ENCODE assay signal across 22 cellular contexts in genomic region chr16:67930191-67930590, GRCh38. TPM values are rescaled to one million over a fixed set of nuclear protein-coding genes. Genes with fewer than 3 reads are reported as not detected.
DNase-seq lines count a peak whose midpoint lies in the region; ATAC-seq, FAIRE-seq and TF ChIP-seq lines count a peak whose summit lies in the region.
"Had no signal": no experiment of that assay in that cellular context is flagged by ENCODE, and none has a peak within 500 bp of the region (broad histone marks: within the 10 kb centered on the region; RNA-seq: fewer than 3 reads in every experiment).

No MANE protein-coding gene starts in this region.

- no peak overlapping the region for H2BK15ac ChIP-seq in neuronal stem cell (ENCODE audit: low read length)

- TF ChIP-seq EP300 in HepG2 (IDR thresholded peaks at IDR 0.05; ENCODE audit: low read depth in 2 of 2, low read length in 2 of 2) = no peak
- TF ChIP-seq EP300 in HepG2 (CRISPR knock-in tag; IDR thresholded peaks at IDR 0.05; ENCODE audit: borderline replicate concordance) = no peak

- H3K9me3 ChIP-seq in HepG2 (ENCODE audit: low read length) (no peaks in the 10 kb centered on the region), right lobe of liver (no peaks in the 10 kb centered on the region), neuronal stem cell (replicated peaks in 1 of 2; ENCODE audit: control insufficient read depth in 2 of 2, insufficient read depth in 1 of 2, low read depth in 1 of 2, low read length in 2 of 2) (peaks cover 0 to 2% of the 10 kb centered on the region in 2 donors)

- H3K4ac ChIP-seq in neuronal stem cell (ENCODE audit: low read length) = no peak overlapping the region

- no peak overlapping the region for H2BK5ac ChIP-seq in neuronal stem cell (ENCODE audit: low read length)

- H3K18ac ChIP-seq in neuronal stem cell (ENCODE audit: low read length) = no peak overlapping the region

- TF ChIP-seq CTCF in HepG2 (CRISPR knock-in tag; IDR thresholded peaks at IDR 0.05) (no peak), right lobe of liver (IDR thresholded peaks at IDR 0.05) (no peak)

- H3K36me3 Mint-ChIP-seq in activated CD4-positive, alpha-beta T cell treated with anti-CD3 and anti-CD28 coated beads for 36 hours (ENCODE audit: low read depth) = peaks cover 30% of the 10 kb centered on the region
- peaks cover 18 to 57% of the 10 kb centered on the region in 2 donors for H3K36me3 Mint-ChIP-seq in stimulated activated naive B cell treated with anti-CD40 and anti-IgM and Interleukin-4, amounts not matched to agents 10 μg/mL and 1 μg/mL and 100 μg/mL, for 72 hours

- no peak overlapping the region for H2BK120ac ChIP-seq in neuronal stem cell (ENCODE audit: low read depth, low read length)

- no peaks in the 10 kb centered on the region for H3K27me3 Mint-ChIP-seq in activated CD4-positive, alpha-beta T cell treated with anti-CD3 and anti-CD28 coated beads for 36 hours
- no peaks in the 10 kb centered on the region for H3K27me3 Mint-ChIP-seq in stimulated activated naive B cell treated with anti-CD40 and anti-IgM and Interleukin-4, amounts not matched to agents 10 μg/mL and 1 μg/mL and 100 μg/mL, for 72 hours

- TF ChIP-seq POLR2A in HepG2 (IDR thresholded peaks at IDR 0.05; ENCODE audit: insufficient read depth in 1 of 2, low read depth in 2 of 2, low read length in 2 of 2) (peak in 1 of 2 experiments; percentile 36; a peak in 1 of 4 replicates), right lobe of liver (IDR thresholded peaks at IDR 0.05) (no peak)

- H3K27ac Mint-ChIP-seq in activated CD4-positive, alpha-beta T cell treated with anti-CD3 and anti-CD28 coated beads for 36 hours = no peak overlapping the region
- peak overlapping the region; percentile 69 for H3K27ac Mint-ChIP-seq in stimulated activated naive B cell treated with anti-CD40 and anti-IgM and Interleukin-4, amounts not matched to agents 10 μg/mL and 1 μg/mL and 100 μg/mL, for 72 hours
- H3K27ac Mint-ChIP-seq: CD8-positive, alpha-beta T cell; HFFc6 had no signal

- no peak overlapping the region for H3K14ac ChIP-seq in neuronal stem cell (ENCODE audit: low read length)

- H4K91ac ChIP-seq in neuronal stem cell (ENCODE audit: low read depth, low read length, poor library complexity) = no peak overlapping the region

- peak; percentile 6 for DNase-seq in activated CD4-positive, alpha-beta T cell treated with anti-CD3 and anti-CD28 coated beads for 36 hours
- no peak for DNase-seq in activated CD4-positive, alpha-beta T cell treated with anti-CD3 and anti-CD28 coated beads, Interleukin-2, amount 50 U/mL, for 4 hours
- DNase-seq in HepG2 (ENCODE audit: low spot score) (no peak), right lobe of liver (no peak), neuronal stem cell (ENCODE audit: low spot score) (no peak), NCI-H69 (lab: John Stamatoyannopoulos, UW) (no peak)
- DNase-seq in stimulated activated naive B cell treated with anti-CD40 and anti-IgM and Interleukin-4, amounts not matched to agents 10 μg/mL and 1 μg/mL and 100 μg/mL, for 72 hours = no peak
- DNase-seq: AML-193, C1 segment of cervical spinal cord, COR-L47, DMS153, DND-41, GDM1, HCEC 1CT, HFFc6 had no signal

- no peak overlapping the region for H2AK5ac ChIP-seq in neuronal stem cell (ENCODE audit: low read depth, low read length)

- no peak overlapping the region for H4K8ac ChIP-seq in neuronal stem cell (ENCODE audit: low read depth, low read length)

- peaks cover 4% of the 10 kb centered on the region for H3K79me2 ChIP-seq in HepG2 (ENCODE audit: insufficient read depth, low read length)

- WGBS in HepG2 (ENCODE audit: low lambda C conversion rate) = 93% methylated on average over 11 of the region's 14 CpGs
- WGBS in right lobe of liver (ENCODE audit: insufficient coverage, low coverage, low lambda C conversion rate, missing lambda C conversion rate) = 87% methylated on average over 9 of the region's 14 CpGs
- WGBS in neuronal stem cell (ENCODE audit: extremely low coverage in 2 of 2, insufficient read length in 2 of 2, insufficient replicate concordance in 1 of 2), 2 donors = no CpG with 5 or more reads among the region's 14 CpGs

- H4K20me1 ChIP-seq in HepG2 (ENCODE audit: insufficient read depth, low read length) = no peaks in the 10 kb centered on the region; the same call in 1 of the 2 replicates

- intact Hi-C loops in activated CD4-positive, alpha-beta T cell treated with anti-CD3 and anti-CD28 coated beads for 36 hours (cut with DNase I, micrococcal nuclease) = no loop called here
- intact Hi-C loops in HepG2 (cut with micrococcal nuclease; ENCODE audit: unreplicated experiment) = no loop called here
- intact Hi-C loops in right lobe of liver (cut with DNase I) = no loop called here

- H3K36me3 ChIP-seq in HepG2 (replicated peaks in 1 of 2; ENCODE audit: control insufficient read depth in 1 of 2, insufficient read depth in 2 of 2, low read length in 2 of 2) = peaks cover 18 to 31% of the 10 kb centered on the region in 2 experiments
- H3K36me3 ChIP-seq in right lobe of liver = peaks cover 0 to 4% (median 1%) of the 10 kb centered on the region in 4 donors
- H3K36me3 ChIP-seq in neuronal stem cell (replicated peaks in 1 of 2; ENCODE audit: control insufficient read depth in 2 of 2, insufficient read depth in 2 of 2, low read length in 2 of 2) = peaks cover 15 to 60% of the 10 kb centered on the region in 2 donors

- no peaks in the 10 kb centered on the region for H3K27me3 ChIP-seq in HepG2 (ENCODE audit: control insufficient read depth in 1 of 2, insufficient read depth in 2 of 2, low read length in 2 of 2)
- no peaks in the 10 kb centered on the region for H3K27me3 ChIP-seq in right lobe of liver
- peaks cover 0 to 4% (median 0%) of the 10 kb centered on the region in 3 experiments for H3K27me3 ChIP-seq in neuronal stem cell (ENCODE audit: control insufficient read depth in 3 of 3, insufficient read depth in 3 of 3, low read depth in 1 of 3, low read length in 3 of 3)

- no TSS peak for BruUV-seq in HepG2 (replicated peaks; lab: Mats Ljungman, UMichigan)

- POLR2A ChIA-PET in activated CD4-positive, alpha-beta T cell treated with anti-CD3 and anti-CD28 coated beads for 36 hours (lab: Charles Lee) = interaction anchor here (0.6 kb wide), 1 partner anchor 53 kb away, joined by 4 read pairs; no protein-coding TSS in a partner anchor
- POLR2A ChIA-PET in HepG2 (lab: Yijun Ruan, JAX) = no interaction called here

- no peaks in the 10 kb centered on the region for H3K79me1 ChIP-seq in neuronal stem cell (ENCODE audit: low read depth, low read length)

- H2BK12ac ChIP-seq in neuronal stem cell (ENCODE audit: low read length) = no peak overlapping the region

- TF ChIP-seq RAD21 in HepG2 (CRISPR knock-in tag; IDR thresholded peaks at IDR 0.05) = no peak

- peak overlapping the region; percentile 52 for H3K23ac ChIP-seq in neuronal stem cell (ENCODE audit: low read depth, low read length, poor library complexity)

- H3K4me3 Mint-ChIP-seq in activated CD4-positive, alpha-beta T cell treated with anti-CD3 and anti-CD28 coated beads for 36 hours = no peak overlapping the region
- no peak overlapping the region for H3K4me3 Mint-ChIP-seq in stimulated activated naive B cell treated with anti-CD40 and anti-IgM and Interleukin-4, amounts not matched to agents 10 μg/mL and 1 μg/mL and 100 μg/mL, for 72 hours
- H3K4me3 Mint-ChIP-seq: CD8-positive, alpha-beta T cell; HFFc6 had no signal

- H3K9ac ChIP-seq in HepG2 (ENCODE audit: insufficient read depth, low read depth, low read length) = no peak overlapping the region
- no peak overlapping the region for H3K9ac ChIP-seq in neuronal stem cell (ENCODE audit: low read depth, low read length, poor library complexity)

- no peak for FAIRE-seq in HepG2 (lab: Jason Lieb, UNC)
- FAIRE-seq: D721Med, GM18507, K562 had no signal

- ATAC-seq in activated CD4-positive, alpha-beta T cell treated with anti-CD3 and anti-CD28 coated beads for 36 hours = no peak
- ATAC-seq in HepG2 (no peak), right lobe of liver (no peak), GM19324 (IDR thresholded peaks at IDR 0.05; ENCODE audit: low FRiP score, unreplicated experiment) (no peak)
- no peak for ATAC-seq in stimulated activated naive B cell treated with anti-CD40 and anti-IgM and Interleukin-4, amounts not matched to agents 10 μg/mL and 1 μg/mL and 100 μg/mL, for 72 hours (replicated peaks)
- ATAC-seq: CD8-positive, alpha-beta T cell; K562 had no signal

- H2AFZ ChIP-seq in HepG2 (ENCODE audit: low read length) (no peak overlapping the region), neuronal stem cell (ENCODE audit: low read length) (no peak overlapping the region)

- H3K4me2 ChIP-seq in HepG2 (ENCODE audit: low read depth, low read length) (no peak overlapping the region), neuronal stem cell (ENCODE audit: insufficient read depth, low read length, poor library complexity, severe bottlenecking) (no peak overlapping the region)

- CTCF ChIA-PET in activated CD4-positive, alpha-beta T cell treated with anti-CD3 and anti-CD28 coated beads for 36 hours (lab: Charles Lee) = interaction anchor here (1.0 to 1.7 kb wide), 3 partner anchors 9 to 111 kb away, joined by 3 to 5 read pairs (median 4); no protein-coding TSS in a partner anchor
- CTCF ChIA-PET in HepG2 (lab: Yijun Ruan, JAX; ENCODE audit: low intra/inter-chr PET ratio, low total read pairs) = interaction anchor here (5.5 kb wide), 1 partner anchor 46 kb away, joined by 63 read pairs; the partner anchor contains the start of gene NRN1L

- H3K4me1 Mint-ChIP-seq in activated CD4-positive, alpha-beta T cell treated with anti-CD3 and anti-CD28 coated beads for 36 hours = peaks cover 12% of the 10 kb centered on the region
- H3K4me1 Mint-ChIP-seq in stimulated activated naive B cell treated with anti-CD40 and anti-IgM and Interleukin-4, amounts not matched to agents 10 μg/mL and 1 μg/mL and 100 μg/mL, for 72 hours = peaks cover 37 to 59% of the 10 kb centered on the region in 2 donors

- no peaks in the 10 kb centered on the region for H3K9me3 Mint-ChIP-seq in activated CD4-positive, alpha-beta T cell treated with anti-CD3 and anti-CD28 coated beads for 36 hours (ENCODE audit: low read depth)
- no peaks in the 10 kb centered on the region for H3K9me3 Mint-ChIP-seq in stimulated activated naive B cell treated with anti-CD40 and anti-IgM and Interleukin-4, amounts not matched to agents 10 μg/mL and 1 μg/mL and 100 μg/mL, for 72 hours
- H3K9me3 Mint-ChIP-seq: CD8-positive, alpha-beta T cell; HFFc6 had no signal

- peaks cover 17% of the 10 kb centered on the region for H3K4me1 ChIP-seq in HepG2 (ENCODE audit: insufficient read depth, low read length)
- H3K4me1 ChIP-seq in right lobe of liver = peaks cover 0 to 5% (median 2%) of the 10 kb centered on the region in 4 donors
- H3K4me1 ChIP-seq in neuronal stem cell (ENCODE audit: control insufficient read depth in 2 of 2, insufficient read depth in 1 of 2, low read depth in 1 of 2, low read length in 2 of 2) = peaks cover 3 to 7% of the 10 kb centered on the region in 2 donors

- no peak overlapping the region for H3K4me3 ChIP-seq in HepG2 (replicated peaks in 1 of 3; ENCODE audit: insufficient read depth in 1 of 3, low read depth in 2 of 3, low read length in 3 of 3)
- no peak overlapping the region for H3K4me3 ChIP-seq in right lobe of liver
- no peak overlapping the region for H3K4me3 ChIP-seq in neuronal stem cell (ENCODE audit: low read length in 2 of 2)
- H3K4me3 ChIP-seq: K562 had no signal

- H3K27ac ChIP-seq in HepG2 (ENCODE audit: extremely low read length, insufficient read depth, low read length) (no peak overlapping the region), right lobe of liver (no peak overlapping the region), neuronal stem cell (replicated peaks; ENCODE audit: low read length) (no peak overlapping the region)
- H3K27ac ChIP-seq: 22Rv1, HL-60 had no signal

- in situ Hi-C loops in HepG2 (cut with HindIII; ENCODE audit: extremely low pct_ligation_motif_present, low pct_unique_long_range_greater_than_20kb) = loop anchor here (10.0 kb wide), 1 partner anchor 265 kb away; the partner anchor contains the start of genes ACD, C16orf86, ENKD1 and PARD6A

RNA-seq across cellular contexts. Expression of gene CTRL, which starts 1.5 kb away (rescaled TPM):
- 1 to 10 TPM; 2.5 to 3.5 TPM for total RNA-seq in activated CD4-positive, alpha-beta T cell treated with anti-CD3 and anti-CD28 coated beads for 36 hours
- total RNA-seq in HepG2 (2016; rRNA removed; fragmentation: Illumina TruSeq; extraction: Trizol) = 1.1 and 2.7 TPM in 2 replicates
- total RNA-seq in HepG2 (2016; cell fraction: cytosol; rRNA removed; fragmentation: Illumina TruSeq; extraction: Trizol; ENCODE audit: low read depth) = 1.7 and 2.0 TPM in 2 replicates
- 1.9 and 2.5 TPM in 2 replicates for total RNA-seq in HepG2 (2016; cell fraction: insoluble cytoplasmic fraction; rRNA removed; fragmentation: Illumina TruSeq; extraction: Trizol)
- total RNA-seq in HepG2 (2016; cell fraction: membrane; rRNA removed; fragmentation: Illumina TruSeq; extraction: Trizol) = 2.8 and 4.0 TPM in 2 replicates
- 2.4 and 3.4 TPM in 2 replicates for total RNA-seq in HepG2 (2016; cell fraction: nucleus; rRNA removed; fragmentation: Illumina TruSeq; extraction: Trizol)
- polyA plus RNA-seq in HepG2 (2011; rRNA removed) = 1.7 and 1.9 TPM in 2 replicates
- 0.82 and 1.1 TPM in 2 replicates for polyA plus RNA-seq in HepG2 (2011; cell fraction: cytosol; rRNA removed)
- 8.1 and 10.3 TPM in 2 replicates for polyA plus RNA-seq in HepG2 (2011; cell fraction: nucleus; rRNA removed)
- 0.86 and 2.7 TPM in 2 replicates for polyA plus RNA-seq in HepG2 (2012)
- polyA plus RNA-seq in HepG2 (2016; cell fraction: cytosol; fragmentation: Illumina TruSeq; extraction: Trizol; ENCODE audit: low read depth) = 2.1 and 2.2 TPM in 2 replicates
- polyA plus RNA-seq in HepG2 (2016; cell fraction: insoluble cytoplasmic fraction; fragmentation: Illumina TruSeq; extraction: Trizol; ENCODE audit: low read depth) = 0.96 and 3.6 TPM in 2 replicates
- 1.7 and 2.4 TPM in 2 replicates for polyA plus RNA-seq in HepG2 (2016; cell fraction: membrane; fragmentation: Illumina TruSeq; extraction: Trizol; ENCODE audit: low read depth)
- 6.3 and 7.8 TPM in 2 replicates for polyA plus RNA-seq in HepG2 (2016; cell fraction: nucleus; fragmentation: Illumina TruSeq; extraction: Trizol; ENCODE audit: insufficient read depth, low read depth)
- 1.8 and 2.2 TPM in 2 replicates for polyA minus RNA-seq in HepG2 (2011; rRNA and poly(A)+ RNA removed; ENCODE audit: low replicate concordance)
- not detected in 2 replicates for polyA minus RNA-seq in HepG2 (2011; cell fraction: cytosol; rRNA and poly(A)+ RNA removed)
- polyA minus RNA-seq in HepG2 (2011; cell fraction: nucleus; rRNA and poly(A)+ RNA removed) = 0.90 and 2.0 TPM in 2 replicates
- total RNA-seq in right lobe of liver = under 1 TPM in 3 of 6 experiments, not detected in 3; 0.12 to 0.49 (median 0.44) TPM
- polyA plus RNA-seq in neuronal stem cell (2013, experiment 1 of 2) = 0.46 TPM
- polyA plus RNA-seq in neuronal stem cell (2013, experiment 2 of 2) = 0.43 TPM

RNA-seq across cellular contexts. Expression of gene PSMB10, which starts 6.5 kb away (rescaled TPM):
- total RNA-seq in activated CD4-positive, alpha-beta T cell treated with anti-CD3 and anti-CD28 coated beads for 36 hours = 100 to 1,000 TPM; 123 to 195 TPM
- total RNA-seq in HepG2 (2016; rRNA removed; fragmentation: Illumina TruSeq; extraction: Trizol) (65.9 and 71.3 TPM in 2 replicates), right lobe of liver (10 to 100 TPM; 19.0 to 39.6 (median 22.7) TPM)
- 135 and 146 TPM in 2 replicates for total RNA-seq in HepG2 (2016; cell fraction: cytosol; rRNA removed; fragmentation: Illumina TruSeq; extraction: Trizol; ENCODE audit: low read depth)
- 68.9 and 72.1 TPM in 2 replicates for total RNA-seq in HepG2 (2016; cell fraction: insoluble cytoplasmic fraction; rRNA removed; fragmentation: Illumina TruSeq; extraction: Trizol)
- 107 and 122 TPM in 2 replicates for total RNA-seq in HepG2 (2016; cell fraction: membrane; rRNA removed; fragmentation: Illumina TruSeq; extraction: Trizol)
- 28.4 and 28.5 TPM in 2 replicates for total RNA-seq in HepG2 (2016; cell fraction: nucleus; rRNA removed; fragmentation: Illumina TruSeq; extraction: Trizol)
- polyA plus RNA-seq in HepG2 (2011; rRNA removed) = 12.7 and 17.8 TPM in 2 replicates
- polyA plus RNA-seq in HepG2 (2011; cell fraction: cytosol; rRNA removed) = 15.3 and 32.0 TPM in 2 replicates
- 23.8 and 27.0 TPM in 2 replicates for polyA plus RNA-seq in HepG2 (2011; cell fraction: nucleus; rRNA removed)
- 20.6 and 20.8 TPM in 2 replicates for polyA plus RNA-seq in HepG2 (2012)
- polyA plus RNA-seq in HepG2 (2016; cell fraction: cytosol; fragmentation: Illumina TruSeq; extraction: Trizol; ENCODE audit: low read depth) = 128 and 158 TPM in 2 replicates
- 65.0 and 66.8 TPM in 2 replicates for polyA plus RNA-seq in HepG2 (2016; cell fraction: insoluble cytoplasmic fraction; fragmentation: Illumina TruSeq; extraction: Trizol; ENCODE audit: low read depth)
- polyA plus RNA-seq in HepG2 (2016; cell fraction: membrane; fragmentation: Illumina TruSeq; extraction: Trizol; ENCODE audit: low read depth) = 86.7 and 90.6 TPM in 2 replicates
- 32.5 and 33.1 TPM in 2 replicates for polyA plus RNA-seq in HepG2 (2016; cell fraction: nucleus; fragmentation: Illumina TruSeq; extraction: Trizol; ENCODE audit: insufficient read depth, low read depth)
- 16.1 and 17.6 TPM in 2 replicates for polyA minus RNA-seq in HepG2 (2011; rRNA and poly(A)+ RNA removed; ENCODE audit: low replicate concordance)
- 5.4 and 12.7 TPM in 2 replicates for polyA minus RNA-seq in HepG2 (2011; cell fraction: cytosol; rRNA and poly(A)+ RNA removed)
- 7.2 and 9.8 TPM in 2 replicates for polyA minus RNA-seq in HepG2 (2011; cell fraction: nucleus; rRNA and poly(A)+ RNA removed)
- polyA plus RNA-seq in neuronal stem cell (2013, experiment 1 of 2) = 9.9 TPM
- polyA plus RNA-seq in neuronal stem cell (2013, experiment 2 of 2) = 10.6 TPM

RNA-seq across cellular contexts. Expression of gene LCAT, which starts 13.7 kb away (rescaled TPM):
- 1 to 10 TPM; 9.1 to 9.9 TPM for total RNA-seq in activated CD4-positive, alpha-beta T cell treated with anti-CD3 and anti-CD28 coated beads for 36 hours
- total RNA-seq in HepG2 (2016; rRNA removed; fragmentation: Illumina TruSeq; extraction: Trizol) (13.2 and 36.1 TPM in 2 replicates), right lobe of liver (100 to 1,000 TPM in 4 of 6 experiments, 10 to 100 TPM in 2; 29.4 to 207 (median 137) TPM)
- 21.4 and 35.2 TPM in 2 replicates for total RNA-seq in HepG2 (2016; cell fraction: cytosol; rRNA removed; fragmentation: Illumina TruSeq; extraction: Trizol; ENCODE audit: low read depth)
- 15.3 and 43.4 TPM in 2 replicates for total RNA-seq in HepG2 (2016; cell fraction: insoluble cytoplasmic fraction; rRNA removed; fragmentation: Illumina TruSeq; extraction: Trizol)
- 28.1 and 30.3 TPM in 2 replicates for total RNA-seq in HepG2 (2016; cell fraction: membrane; rRNA removed; fragmentation: Illumina TruSeq; extraction: Trizol)
- 38.4 and 54.9 TPM in 2 replicates for total RNA-seq in HepG2 (2016; cell fraction: nucleus; rRNA removed; fragmentation: Illumina TruSeq; extraction: Trizol)
- 38.9 and 46.0 TPM in 2 replicates for polyA plus RNA-seq in HepG2 (2011; rRNA removed)
- 19.5 and 23.4 TPM in 2 replicates for polyA plus RNA-seq in HepG2 (2011; cell fraction: cytosol; rRNA removed)
- polyA plus RNA-seq in HepG2 (2011; cell fraction: nucleus; rRNA removed) = 217 and 291 TPM in 2 replicates
- polyA plus RNA-seq in HepG2 (2012) = 56.2 and 59.4 TPM in 2 replicates
- 28.0 and 29.1 TPM in 2 replicates for polyA plus RNA-seq in HepG2 (2016; cell fraction: cytosol; fragmentation: Illumina TruSeq; extraction: Trizol; ENCODE audit: low read depth)
- 16.8 and 22.2 TPM in 2 replicates for polyA plus RNA-seq in HepG2 (2016; cell fraction: insoluble cytoplasmic fraction; fragmentation: Illumina TruSeq; extraction: Trizol; ENCODE audit: low read depth)
- 27.6 and 33.3 TPM in 2 replicates for polyA plus RNA-seq in HepG2 (2016; cell fraction: membrane; fragmentation: Illumina TruSeq; extraction: Trizol; ENCODE audit: low read depth)
- 213 and 231 TPM in 2 replicates for polyA plus RNA-seq in HepG2 (2016; cell fraction: nucleus; fragmentation: Illumina TruSeq; extraction: Trizol; ENCODE audit: insufficient read depth, low read depth)
- polyA minus RNA-seq in HepG2 (2011; rRNA and poly(A)+ RNA removed; ENCODE audit: low replicate concordance) = 3.9 and 39.1 TPM in 2 replicates
- polyA minus RNA-seq in HepG2 (2011; cell fraction: cytosol; rRNA and poly(A)+ RNA removed) = 12.8 and 12.9 TPM in 2 replicates
- 24.2 and 31.6 TPM in 2 replicates for polyA minus RNA-seq in HepG2 (2011; cell fraction: nucleus; rRNA and poly(A)+ RNA removed)
- polyA plus RNA-seq in neuronal stem cell (2013, experiment 1 of 2) = 13.5 TPM
- 14.5 TPM for polyA plus RNA-seq in neuronal stem cell (2013, experiment 2 of 2)

RNA-seq across cellular contexts. Expression of gene PSKH1, which starts 37.1 kb away (rescaled TPM):
- 10 to 100 TPM; 11.7 to 11.9 TPM for total RNA-seq in activated CD4-positive, alpha-beta T cell treated with anti-CD3 and anti-CD28 coated beads for 36 hours
- total RNA-seq in HepG2 (2016; rRNA removed; fragmentation: Illumina TruSeq; extraction: Trizol) = 8.4 and 12.9 TPM in 2 replicates
- 19.3 and 21.7 TPM in 2 replicates for total RNA-seq in HepG2 (2016; cell fraction: cytosol; rRNA removed; fragmentation: Illumina TruSeq; extraction: Trizol; ENCODE audit: low read depth)
- 11.2 and 11.8 TPM in 2 replicates for total RNA-seq in HepG2 (2016; cell fraction: insoluble cytoplasmic fraction; rRNA removed; fragmentation: Illumina TruSeq; extraction: Trizol)
- 29.0 and 30.2 TPM in 2 replicates for total RNA-seq in HepG2 (2016; cell fraction: membrane; rRNA removed; fragmentation: Illumina TruSeq; extraction: Trizol)
- 10.0 and 11.3 TPM in 2 replicates for total RNA-seq in HepG2 (2016; cell fraction: nucleus; rRNA removed; fragmentation: Illumina TruSeq; extraction: Trizol)
- 19.1 and 45.7 TPM in 2 replicates for polyA plus RNA-seq in HepG2 (2011; rRNA removed)
- 25.6 and 28.0 TPM in 2 replicates for polyA plus RNA-seq in HepG2 (2011; cell fraction: cytosol; rRNA removed)
- polyA plus RNA-seq in HepG2 (2011; cell fraction: nucleus; rRNA removed) = 28.8 and 29.7 TPM in 2 replicates
- 18.9 and 23.9 TPM in 2 replicates for polyA plus RNA-seq in HepG2 (2012)
- 17.3 and 28.4 TPM in 2 replicates for polyA plus RNA-seq in HepG2 (2016; cell fraction: cytosol; fragmentation: Illumina TruSeq; extraction: Trizol; ENCODE audit: low read depth)
- polyA plus RNA-seq in HepG2 (2016; cell fraction: insoluble cytoplasmic fraction; fragmentation: Illumina TruSeq; extraction: Trizol; ENCODE audit: low read depth) = 25.1 and 27.8 TPM in 2 replicates
- 46.7 and 49.0 TPM in 2 replicates for polyA plus RNA-seq in HepG2 (2016; cell fraction: membrane; fragmentation: Illumina TruSeq; extraction: Trizol; ENCODE audit: low read depth)
- 19.1 and 27.5 TPM in 2 replicates for polyA plus RNA-seq in HepG2 (2016; cell fraction: nucleus; fragmentation: Illumina TruSeq; extraction: Trizol; ENCODE audit: insufficient read depth, low read depth)
- 49.1 and 87.7 TPM in 2 replicates for polyA minus RNA-seq in HepG2 (2011; rRNA and poly(A)+ RNA removed; ENCODE audit: low replicate concordance)
- 17.5 and 18.7 TPM in 2 replicates for polyA minus RNA-seq in HepG2 (2011; cell fraction: cytosol; rRNA and poly(A)+ RNA removed)
- polyA minus RNA-seq in HepG2 (2011; cell fraction: nucleus; rRNA and poly(A)+ RNA removed) = 16.0 and 20.4 TPM in 2 replicates
- 10 to 100 TPM in 4 of 6 experiments, 1 to 10 TPM in 2; 6.7 to 22.6 (median 13.2) TPM for total RNA-seq in right lobe of liver
- 34.6 TPM for polyA plus RNA-seq in neuronal stem cell (2013, experiment 1 of 2)
- 30.4 TPM for polyA plus RNA-seq in neuronal stem cell (2013, experiment 2 of 2)

RNA-seq across cellular contexts. Expression of gene SLC12A4, which starts 38.2 kb away (rescaled TPM):
- 10 to 100 TPM; 21.8 to 25.8 TPM for total RNA-seq in activated CD4-positive, alpha-beta T cell treated with anti-CD3 and anti-CD28 coated beads for 36 hours
- total RNA-seq in HepG2 (2016; rRNA removed; fragmentation: Illumina TruSeq; extraction: Trizol) (23.1 and 65.1 TPM in 2 replicates), right lobe of liver (10 to 100 TPM; 17.2 to 40.0 (median 21.9) TPM)
- total RNA-seq in HepG2 (2016; cell fraction: cytosol; rRNA removed; fragmentation: Illumina TruSeq; extraction: Trizol; ENCODE audit: low read depth) = 26.9 and 34.0 TPM in 2 replicates
- total RNA-seq in HepG2 (2016; cell fraction: insoluble cytoplasmic fraction; rRNA removed; fragmentation: Illumina TruSeq; extraction: Trizol) = 17.0 and 65.2 TPM in 2 replicates
- 31.5 and 34.1 TPM in 2 replicates for total RNA-seq in HepG2 (2016; cell fraction: membrane; rRNA removed; fragmentation: Illumina TruSeq; extraction: Trizol)
- 87.0 and 109 TPM in 2 replicates for total RNA-seq in HepG2 (2016; cell fraction: nucleus; rRNA removed; fragmentation: Illumina TruSeq; extraction: Trizol)
- polyA plus RNA-seq in HepG2 (2011; rRNA removed) = 84.3 and 134 TPM in 2 replicates
- 42.1 and 54.3 TPM in 2 replicates for polyA plus RNA-seq in HepG2 (2011; cell fraction: cytosol; rRNA removed)
- 687 and 790 TPM in 2 replicates for polyA plus RNA-seq in HepG2 (2011; cell fraction: nucleus; rRNA removed)
- 66.6 and 79.4 TPM in 2 replicates for polyA plus RNA-seq in HepG2 (2012)
- polyA plus RNA-seq in HepG2 (2016; cell fraction: cytosol; fragmentation: Illumina TruSeq; extraction: Trizol; ENCODE audit: low read depth) = 9.6 and 12.5 TPM in 2 replicates
- polyA plus RNA-seq in HepG2 (2016; cell fraction: insoluble cytoplasmic fraction; fragmentation: Illumina TruSeq; extraction: Trizol; ENCODE audit: low read depth) = 12.0 and 18.1 TPM in 2 replicates
- 17.2 and 19.1 TPM in 2 replicates for polyA plus RNA-seq in HepG2 (2016; cell fraction: membrane; fragmentation: Illumina TruSeq; extraction: Trizol; ENCODE audit: low read depth)
- polyA plus RNA-seq in HepG2 (2016; cell fraction: nucleus; fragmentation: Illumina TruSeq; extraction: Trizol; ENCODE audit: insufficient read depth, low read depth) = 253 and 270 TPM in 2 replicates
- polyA minus RNA-seq in HepG2 (2011; rRNA and poly(A)+ RNA removed; ENCODE audit: low replicate concordance) = 74.6 and 238 TPM in 2 replicates
- 48.3 and 54.6 TPM in 2 replicates for polyA minus RNA-seq in HepG2 (2011; cell fraction: cytosol; rRNA and poly(A)+ RNA removed)
- 152 and 193 TPM in 2 replicates for polyA minus RNA-seq in HepG2 (2011; cell fraction: nucleus; rRNA and poly(A)+ RNA removed)
- 34.0 TPM for polyA plus RNA-seq in neuronal stem cell (2013, experiment 1 of 2)
- 32.4 TPM for polyA plus RNA-seq in neuronal stem cell (2013, experiment 2 of 2)
